1 cellular context compared by ENCODE assay signal in the genomic region with DNA sequence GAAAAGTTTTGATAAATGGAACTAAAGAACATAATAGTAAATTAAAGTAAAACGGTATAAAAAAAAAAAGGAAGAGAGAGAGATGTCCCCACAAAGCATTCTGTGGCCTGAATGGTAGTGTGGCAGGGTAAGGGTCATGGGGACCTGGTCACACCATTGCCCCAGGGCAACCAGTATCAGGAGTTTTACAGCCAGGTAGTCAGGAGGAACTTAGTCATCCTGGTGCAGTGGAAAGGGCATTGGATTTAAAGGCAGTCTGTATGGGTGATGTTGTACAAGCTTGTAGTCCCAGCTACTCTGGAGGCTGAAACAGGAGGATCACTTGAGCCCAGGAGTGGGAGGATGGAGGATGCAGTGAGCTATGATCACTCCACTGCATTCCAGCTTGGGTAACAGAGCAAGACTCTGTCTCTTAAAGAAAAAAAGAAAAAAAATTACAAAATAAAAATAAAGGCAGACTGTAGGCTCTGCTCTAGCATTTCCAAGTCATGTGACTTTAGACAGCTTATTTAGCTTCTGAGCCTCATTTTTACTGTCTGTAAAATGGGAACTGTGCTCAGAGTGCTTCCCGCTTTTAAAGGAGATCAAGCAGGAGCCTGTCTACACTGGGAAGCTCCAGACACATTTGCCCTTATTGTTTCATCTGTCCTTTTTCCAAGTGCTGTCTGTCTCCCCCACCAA.
TF ChIP-seq lines count a peak whose summit lies in the region.

No MANE protein-coding gene starts in this region.

TF ChIP-seq in endothelial cell of umbilical vein, 7 proteins besides CTCF, POLR2A, EP300 and RAD21:
- no peak for TF ChIP-seq FOS (IDR thresholded peaks at IDR 0.05; ENCODE audit: borderline replicate concordance, insufficient read depth, low read length)
